In the genomic region with DNA sequence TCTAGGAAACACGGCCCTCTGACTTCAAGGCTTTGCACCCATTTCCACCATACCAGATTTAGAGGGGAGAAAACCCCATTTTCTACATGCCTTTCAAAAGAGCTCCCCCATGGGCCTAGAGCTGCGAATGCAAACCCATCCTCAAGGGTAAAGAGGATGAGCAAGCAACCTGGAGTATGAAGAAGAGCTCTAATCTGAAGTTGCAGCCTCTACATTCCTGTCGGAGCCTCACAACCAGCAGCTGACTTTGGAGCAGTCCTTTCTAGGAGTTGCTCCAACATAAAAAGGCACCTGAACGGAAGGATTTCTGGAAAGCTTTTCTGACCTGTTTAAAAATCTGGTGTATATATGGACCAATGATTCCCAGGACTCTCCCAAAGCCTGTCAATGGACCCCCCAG, we compare ENCODE assay signal across 16 cellular contexts.
DNase-seq lines count a peak whose midpoint lies in the region; ATAC-seq and TF ChIP-seq lines count a peak whose summit lies in the region.
"Had no signal": no experiment of that assay in that cellular context is flagged by ENCODE, and none has a peak within 500 bp of the region (broad histone marks: within the 10 kb centered on the region; RNA-seq: fewer than 3 reads in every experiment).

No MANE protein-coding gene starts in this region.

- H3K9me3 Mint-ChIP-seq in activated naive CD8-positive, alpha-beta T cell (ENCODE audit: low read depth): no peaks in the 10 kb centered on the region
- H3K9me3 Mint-ChIP-seq: central memory CD8-positive, alpha-beta T cell had no signal

- peaks cover 29% of the 10 kb centered on the region for H3K79me2 ChIP-seq in DND-41 (ENCODE audit: insufficient read depth, low read length)

- H4K91ac ChIP-seq in mesenchymal stem cell (ENCODE audit: low read length): no peak overlapping the region

- H3K36me3 ChIP-seq in DND-41 (ENCODE audit: insufficient read depth, low read length): peaks cover 61% of the 10 kb centered on the region
- H3K36me3 ChIP-seq in mesenchymal stem cell (ENCODE audit: control insufficient read depth in 1 of 2, insufficient read depth in 2 of 2, low read depth in 1 of 2, low read length in 2 of 2): peaks cover 41 to 45% of the 10 kb centered on the region in 2 experiments

- TF ChIP-seq CTCF in AG04450 (IDR thresholded peaks at IDR 0.05; ENCODE audit: low read depth, low read length): no peak
- TF ChIP-seq CTCF in DND-41 (IDR thresholded peaks at IDR 0.05; ENCODE audit: borderline replicate concordance, extremely low read depth, low read length, poor library complexity, severe bottlenecking): no peak

- ATAC-seq in DND-41 (ENCODE audit: insufficient read depth, low read depth): no peak

- CTCF ChIA-PET in AG04450 (lab: Charles Lee): interaction anchor here (0.9 to 3.4 kb wide), 4 partner anchors 21 to 274 kb away, joined by 3 to 11 read pairs (median 4); no protein-coding TSS in a partner anchor

- no peak overlapping the region for H2BK15ac ChIP-seq in mesenchymal stem cell (ENCODE audit: low read depth, poor library complexity, severe bottlenecking)

- H2BK120ac ChIP-seq in mesenchymal stem cell (ENCODE audit: low read depth, low read length): no peak overlapping the region

- H3K27me3 Mint-ChIP-seq in activated naive CD8-positive, alpha-beta T cell: no peaks in the 10 kb centered on the region
- H3K27me3 Mint-ChIP-seq: central memory CD8-positive, alpha-beta T cell had no signal

- H2AK5ac ChIP-seq in mesenchymal stem cell (ENCODE audit: low read length, severe bottlenecking): peak overlapping the region; percentile 86

- POLR2A ChIA-PET in AG04450 (lab: Yijun Ruan, JAX): interaction anchor here (0.7 kb wide), 1 partner anchor 14 kb away, joined by 5 read pairs; no protein-coding TSS in a partner anchor

- no peak overlapping the region for H2AFZ ChIP-seq in DND-41 (ENCODE audit: low read depth, low read length)
- H2AFZ ChIP-seq in mesenchymal stem cell (ENCODE audit: low read depth, low read length): no peak overlapping the region

- H3K4me2 ChIP-seq in DND-41 (ENCODE audit: insufficient read depth, low read length): no peak overlapping the region
- peak overlapping the region; percentile 40 for H3K4me2 ChIP-seq in mesenchymal stem cell (ENCODE audit: low read length, poor library complexity, severe bottlenecking)

- peak overlapping the region; percentile 93 for H3K27ac Mint-ChIP-seq in activated naive CD8-positive, alpha-beta T cell

- H3K27me3 ChIP-seq in AG04450 (ENCODE audit: control insufficient read depth, insufficient read depth, low read length): no peaks in the 10 kb centered on the region
- no peaks in the 10 kb centered on the region for H3K27me3 ChIP-seq in DND-41 (ENCODE audit: insufficient read depth, low read length, poor library complexity)
- H3K27me3 ChIP-seq in mesenchymal stem cell (ENCODE audit: control insufficient read depth in 1 of 2, insufficient read depth in 1 of 2, low read length in 2 of 2): no peaks in the 10 kb centered on the region
- H3K27me3 ChIP-seq: esophagus muscularis mucosa had no signal

- H2BK5ac ChIP-seq in mesenchymal stem cell (ENCODE audit: low read depth, low read length, poor library complexity, severe bottlenecking): peak overlapping the region; percentile 20

- no peak overlapping the region for H3K18ac ChIP-seq in mesenchymal stem cell (ENCODE audit: low read depth in 1 of 2, low read length in 2 of 2)

- no peak for DNase-seq in AG04450 (ENCODE audit: low read depth, low spot score)
- DNase-seq in DND-41: no peak
- no peak for DNase-seq in mesenchymal stem cell
- no peak for DNase-seq in GM03348 (ENCODE audit: low spot score)
- DNase-seq in RKO (ENCODE audit: low spot score): no peak
- DNase-seq in dedifferentiated amniotic fluid mesenchymal stem cell (ENCODE audit: extremely low spot score): no peak
- DNase-seq in DMS114 treated with DMSO at 0.1 percent for 48 hours (lab: John Stamatoyannopoulos, UW; ENCODE audit: unreplicated experiment): no peak
- DNase-seq: hippocampal formation; Karpas-422; NCI-H1930; NCI-H82; stimulated activated CD4-positive, alpha-beta T cell treated with anti-CD3 and anti-CD28 coated beads, Interleukin-2, amount 100 ng/mL, for 48 hours; stimulated activated naive CD4-positive, alpha-beta T cell had no signal

- H2BK12ac ChIP-seq in mesenchymal stem cell (ENCODE audit: low read length in 2 of 2): no peak overlapping the region

- H3K4me3 ChIP-seq in AG04450 (ENCODE audit: low read depth, low read length) (no peak overlapping the region), DND-41 (ENCODE audit: low read depth in 1 of 2, low read length in 2 of 2) (no peak overlapping the region), mesenchymal stem cell (ENCODE audit: insufficient read depth in 1 of 2, low read depth in 1 of 2, low read length in 2 of 2) (no peak overlapping the region)
- H3K4me3 ChIP-seq: esophagus muscularis mucosa had no signal

- H4K8ac ChIP-seq in mesenchymal stem cell (ENCODE audit: low read length): no peak overlapping the region

- H3K4me3 Mint-ChIP-seq in activated naive CD8-positive, alpha-beta T cell: peak overlapping the region; percentile 89

- H3K4ac ChIP-seq in mesenchymal stem cell (ENCODE audit: low read depth in 1 of 2, low read length in 2 of 2): no peak overlapping the region

- 96% methylated on average over 3 of the region's 4 CpGs for whole genome bisulfite sequencing in mesenchymal stem cell

- no peak overlapping the region for H3K23ac ChIP-seq in mesenchymal stem cell (ENCODE audit: low read length in 2 of 2)

- H3K27ac ChIP-seq in AG04450 (ENCODE audit: low read depth, low read length) (peak overlapping the region; percentile 62), DND-41 (ENCODE audit: low read length) (peak overlapping the region; percentile 22; the same call in 1 of the 2 replicates), mesenchymal stem cell (ENCODE audit: low read length, poor library complexity, severe bottlenecking) (peak overlapping the region; percentile 59)
- H3K27ac ChIP-seq: esophagus muscularis mucosa had no signal

- H3K4me1 ChIP-seq in DND-41 (ENCODE audit: insufficient read depth, low read length) (peaks cover 18% of the 10 kb centered on the region), mesenchymal stem cell (ENCODE audit: control insufficient read depth, insufficient read depth, low read depth, low read length) (peaks cover 24% of the 10 kb centered on the region)

- peaks cover 46% of the 10 kb centered on the region for H3K79me1 ChIP-seq in mesenchymal stem cell (replicated peaks; ENCODE audit: low read length, poor library complexity, severe bottlenecking)

- no peak overlapping the region for H3K9ac ChIP-seq in DND-41 (ENCODE audit: low read depth, low read length)
- H3K9ac ChIP-seq in mesenchymal stem cell (ENCODE audit: low read length): no peak overlapping the region

- H3K9me3 ChIP-seq in AG04450 (ENCODE audit: control insufficient read depth, insufficient read depth, low read length): no peaks in the 10 kb centered on the region
- no peaks in the 10 kb centered on the region for H3K9me3 ChIP-seq in DND-41 (ENCODE audit: insufficient read depth, low read length, severe bottlenecking)
- no peaks in the 10 kb centered on the region for H3K9me3 ChIP-seq in mesenchymal stem cell (ENCODE audit: control insufficient read depth, low read length)
- H3K9me3 ChIP-seq: esophagus muscularis mucosa had no signal

- no peak overlapping the region for H3K14ac ChIP-seq in mesenchymal stem cell (ENCODE audit: low read length in 2 of 2)

- peaks cover 38% of the 10 kb centered on the region for H3K4me1 Mint-ChIP-seq in activated naive CD8-positive, alpha-beta T cell (ENCODE audit: low read depth)

- H4K20me1 ChIP-seq in DND-41 (ENCODE audit: insufficient read depth, low read length): peaks cover 13% of the 10 kb centered on the region; the same call in 1 of the 2 replicates

- peaks cover 13% of the 10 kb centered on the region for H3K36me3 Mint-ChIP-seq in activated naive CD8-positive, alpha-beta T cell
